ENCODE assay signal across 1 cellular context in genomic region chr5:73121109-73121443, GRCh38.
TF ChIP-seq lines count a peak whose summit lies in the region.

No MANE protein-coding gene starts in this region.

TF ChIP-seq in endothelial cell of umbilical vein, 7 proteins besides CTCF, POLR2A, EP300 and RAD21:
- TF ChIP-seq FOS (IDR thresholded peaks at IDR 0.05; ENCODE audit: borderline replicate concordance, insufficient read depth, low read length): no peak
- TF ChIP-seq JUN (IDR thresholded peaks at IDR 0.05; ENCODE audit: borderline replicate concordance, insufficient read depth, insufficient read length, low read depth): no peak
- no peak for TF ChIP-seq EZH2 (IDR thresholded peaks at IDR 0.05; ENCODE audit: borderline replicate concordance, low read depth, low read length, severe bottlenecking)
- TF ChIP-seq POLR2AphosphoS5 (IDR thresholded peaks at IDR 0.05; ENCODE audit: insufficient read depth, low read depth, low read length): no peak
- TF ChIP-seq MAX (IDR thresholded peaks at IDR 0.05; ENCODE audit: insufficient read depth, insufficient read length): no peak
- TF ChIP-seq GATA2 (IDR thresholded peaks at IDR 0.05; ENCODE audit: insufficient read depth, insufficient read length, low read depth, low read length): no peak
- no peak for TF ChIP-seq MYC (IDR thresholded peaks at IDR 0.05; ENCODE audit: low read depth, low read length)
